Comparison of ENCODE assay signal across 1 cellular context in the genomic region with DNA sequence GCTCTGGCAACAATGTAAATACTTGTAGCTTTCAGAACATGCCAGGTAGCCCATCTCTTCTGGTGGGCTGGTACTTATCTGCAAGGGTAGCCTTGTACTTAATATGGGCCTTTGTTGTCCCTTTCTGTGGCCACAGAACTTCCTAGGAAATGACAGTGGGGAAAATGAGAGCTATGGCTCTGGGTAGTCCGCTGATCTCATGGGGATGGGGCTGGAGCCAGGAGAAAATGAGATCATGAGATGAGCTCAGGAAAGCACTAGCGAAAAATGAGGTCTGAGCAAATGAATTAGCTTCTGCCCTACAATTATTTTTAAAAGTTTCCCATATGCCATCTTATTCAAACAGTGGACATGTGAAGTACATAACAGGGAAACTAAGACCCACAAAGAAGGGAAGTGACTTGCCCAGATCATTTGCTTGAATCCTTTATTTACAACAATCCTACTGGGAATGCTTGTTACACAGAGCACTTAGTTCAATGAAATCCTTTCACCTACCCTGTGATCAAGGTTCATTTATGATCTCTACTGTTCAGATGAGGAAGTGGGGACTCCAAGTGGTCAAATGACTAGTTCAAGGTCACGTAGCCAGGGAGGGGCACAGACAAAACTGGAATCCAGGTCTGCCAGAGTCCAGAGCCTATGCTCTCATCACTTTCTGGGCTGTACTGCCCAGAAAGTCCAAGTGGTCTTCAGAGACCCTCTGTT.
TF ChIP-seq lines count a peak whose summit lies in the region.

No MANE protein-coding gene starts in this region.

TF ChIP-seq in HEK293, 187 proteins besides CTCF, POLR2A, EP300 and RAD21 (continued from another document):
- TF ChIP-seq SCRT1 (tag by site-specific recombination; IDR thresholded peaks at IDR 0.05; ENCODE audit: borderline replicate concordance): no peak
